ENCODE assay signal across 24 cellular contexts in genomic region chr1:81712425-81712824, GRCh38.
"Had no signal": no experiment of that assay in that cellular context is flagged by ENCODE, and none has a peak within 500 bp of the region (broad histone marks: within the 10 kb centered on the region; RNA-seq: fewer than 3 reads in every experiment).

No MANE protein-coding gene starts in this region.

- ATAC-seq: natural killer cell; psoas muscle; right lobe of liver; stimulated activated effector memory CD8-positive, alpha-beta T cell treated with anti-CD3 and anti-CD28 coated beads, Interleukin-12 subunit alpha, Interleukin-12 subunit beta, amount 100 ng/mL, for 72 hours; stimulated activated naive B cell treated with anti-CD40 and anti-IgM and Interleukin-4, amounts not matched to agents 10 μg/mL and 1 μg/mL and 100 μg/mL, for 72 hours had no signal

- H3K4me1 ChIP-seq: neural progenitor cell, parathyroid adenoma, psoas muscle, right lobe of liver, sigmoid colon, stomach, tibial nerve, upper lobe of left lung, vagina had no signal

- DNase-seq: natural killer cell; occipital lobe; ovary; posterior cingulate gyrus; psoas muscle; right lobe of liver; sigmoid colon; small intestine; stimulated activated CD4-positive, alpha-beta T cell treated with anti-CD3 and anti-CD28 coated beads, Interleukin-15, amount 100 ng/mL, for 24 hours; stimulated activated CD4-positive, alpha-beta T cell treated with anti-CD3 and anti-CD28 coated beads, Interleukin-2, amount 100 ng/mL, for 24 hours; stimulated activated CD4-positive, alpha-beta T cell treated with anti-CD3 and anti-CD28 coated beads, Interleukin-2, amount 100 ng/mL, for 48 hours; stimulated activated CD4-positive, alpha-beta T cell treated with anti-CD3 and anti-CD28 coated beads, Interleukin-4, amount 100 ng/mL, for 24 hours; stimulated activated naive B cell treated with anti-CD40 and anti-IgM and Interleukin-4, amounts not matched to agents 10 μg/mL and 1 μg/mL and 100 μg/mL, for 72 hours; stimulated activated naive CD4-positive, alpha-beta T cell treated with Interleukin-2 at 50 U/mL for 16 hours; stomach; thyroid gland; trophoblast cell; upper lobe of left lung had no signal

- H3K4me3 ChIP-seq: neural progenitor cell, ovary, psoas muscle, right lobe of liver, sigmoid colon, stomach, thoracic aorta, thyroid gland, tibial nerve, upper lobe of left lung, vagina had no signal

- H3K36me3 ChIP-seq: neural progenitor cell, ovary, right lobe of liver, sigmoid colon, stomach, thoracic aorta, thyroid gland, tibial nerve, upper lobe of left lung, vagina had no signal

- H3K27ac ChIP-seq: neural progenitor cell, ovary, parathyroid adenoma, psoas muscle, right lobe of liver, sigmoid colon, stomach, thoracic aorta, thyroid gland, tibial nerve, upper lobe of left lung, vagina had no signal

- H3K9me3 ChIP-seq: ovary, psoas muscle, right lobe of liver, sigmoid colon, stomach, thoracic aorta, thyroid gland, tibial nerve, upper lobe of left lung, vagina had no signal

- H3K27me3 ChIP-seq: neural progenitor cell, ovary, right lobe of liver, sigmoid colon, stomach, thyroid gland, tibial nerve, upper lobe of left lung, vagina had no signal
